ENCODE assay signal across 8 cellular contexts in the genomic region with DNA sequence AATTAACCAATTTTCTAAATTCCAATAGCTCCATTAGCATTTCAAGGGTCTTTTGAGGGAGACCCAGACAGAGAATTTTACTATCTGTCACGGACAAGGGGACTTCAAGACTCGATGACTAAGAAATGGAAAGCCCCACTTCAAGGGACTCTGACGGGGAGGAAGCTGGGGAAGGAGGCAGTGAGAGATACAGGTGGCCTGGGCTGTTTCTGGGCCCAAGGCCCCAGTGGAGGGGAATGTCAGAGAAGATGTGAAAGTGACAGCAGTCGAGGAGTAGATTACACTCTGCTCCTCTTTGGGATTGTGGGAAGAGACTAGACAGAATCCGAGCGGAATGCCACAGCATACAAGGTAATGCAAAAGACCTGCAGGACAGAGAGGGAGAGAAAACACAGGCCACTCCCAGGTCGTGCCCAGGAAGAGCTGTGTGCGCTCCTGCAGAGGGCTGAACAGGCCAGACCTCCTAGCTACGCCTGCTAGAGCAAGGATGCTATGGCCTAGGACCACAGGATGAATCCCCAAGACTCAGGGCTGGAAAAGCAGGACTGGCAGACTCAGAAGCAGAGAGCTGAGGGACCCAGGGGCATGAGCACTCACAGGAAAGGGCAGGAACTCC.
ATAC-seq lines count a peak whose summit lies in the region.
"Not testable (repeated sequence)": the region's sequence is repeated elsewhere in the genome, so short reads cannot be mapped to it uniquely, and the experiment has no call there.

No MANE protein-coding gene starts in this region.

- H3K4me1 Mint-ChIP-seq in stimulated activated memory B cell treated with anti-CD40 and anti-IgM and Interleukin-4, amounts not matched to agents 10 μg/mL and 1 μg/mL and 100 μg/mL, for 72 hours = not testable (repeated sequence)

- not testable (repeated sequence) for H3K27me3 Mint-ChIP-seq in stimulated activated memory B cell treated with anti-CD40 and anti-IgM and Interleukin-4, amounts not matched to agents 10 μg/mL and 1 μg/mL and 100 μg/mL, for 72 hours

- not testable (repeated sequence) for H3K4me3 Mint-ChIP-seq in stimulated activated memory B cell treated with anti-CD40 and anti-IgM and Interleukin-4, amounts not matched to agents 10 μg/mL and 1 μg/mL and 100 μg/mL, for 72 hours

- not testable (repeated sequence) for H3K27ac Mint-ChIP-seq in stimulated activated memory B cell treated with anti-CD40 and anti-IgM and Interleukin-4, amounts not matched to agents 10 μg/mL and 1 μg/mL and 100 μg/mL, for 72 hours

- not testable (repeated sequence) for H3K9me3 Mint-ChIP-seq in stimulated activated memory B cell treated with anti-CD40 and anti-IgM and Interleukin-4, amounts not matched to agents 10 μg/mL and 1 μg/mL and 100 μg/mL, for 72 hours

- ATAC-seq in GM18502 (IDR thresholded peaks at IDR 0.05; ENCODE audit: poor library complexity, unreplicated experiment) (peak; percentile 89), GM19035 (IDR thresholded peaks at IDR 0.05; ENCODE audit: unreplicated experiment) (peak; percentile 71), GM21390 (IDR thresholded peaks at IDR 0.05; ENCODE audit: unreplicated experiment) (peak; percentile 68), HG02623 (IDR thresholded peaks at IDR 0.05; ENCODE audit: unreplicated experiment) (peak; percentile 73), HG03045 (IDR thresholded peaks at IDR 0.05; ENCODE audit: unreplicated experiment) (peak; percentile 73), HG03439 (IDR thresholded peaks at IDR 0.05; ENCODE audit: unreplicated experiment) (peak; percentile 78)
- ATAC-seq in activated CD4-positive, CD25-positive, alpha-beta regulatory T cell treated with anti-CD3 and anti-CD28 coated beads, Interleukin-2, amount 50 U/mL, for 24 hours = peak; percentile 90 to 91
- peak; percentile 90 for ATAC-seq in stimulated activated memory B cell treated with anti-CD40 and anti-IgM and Interleukin-4, amounts not matched to agents 10 μg/mL and 1 μg/mL and 100 μg/mL, for 72 hours

- not testable (repeated sequence) for H3K36me3 Mint-ChIP-seq in stimulated activated memory B cell treated with anti-CD40 and anti-IgM and Interleukin-4, amounts not matched to agents 10 μg/mL and 1 μg/mL and 100 μg/mL, for 72 hours

Comparison
In these comparisons a context has a peak if more than half of its experiments do, and no peak if none do; other contexts are left out.
1. Peak in every context shown above with its lines: ATAC-seq.